Comparison of ENCODE assay signal across 1 cellular context in the genomic region with DNA sequence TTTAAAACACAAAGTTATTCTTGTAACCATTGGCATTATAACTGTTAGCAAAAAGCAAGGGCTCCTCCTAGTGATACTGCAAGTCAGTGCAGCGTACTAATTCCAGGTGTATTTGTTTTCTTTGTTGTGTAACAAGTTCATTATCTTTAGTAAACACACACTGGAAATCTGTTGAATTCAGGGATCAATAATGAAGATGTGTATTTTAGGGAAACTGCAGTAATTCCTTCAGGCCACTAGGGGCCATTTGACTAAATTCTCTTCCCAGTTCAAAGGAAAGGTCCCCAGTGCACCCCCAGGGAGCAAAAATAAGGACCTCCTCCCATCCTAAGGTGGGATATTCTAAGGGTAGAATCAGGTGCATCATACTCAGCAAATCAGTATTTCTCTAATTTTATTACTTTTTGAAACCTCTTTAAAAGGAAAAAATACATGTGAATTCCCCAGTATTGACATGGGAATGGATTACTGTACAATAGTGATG.
TF ChIP-seq lines count a peak whose summit lies in the region.

No MANE protein-coding gene starts in this region.

TF ChIP-seq in HepG2, 621 proteins besides CTCF, POLR2A, EP300 and RAD21 (continued from another document and continues in another):
- TF ChIP-seq, protein P1, sequence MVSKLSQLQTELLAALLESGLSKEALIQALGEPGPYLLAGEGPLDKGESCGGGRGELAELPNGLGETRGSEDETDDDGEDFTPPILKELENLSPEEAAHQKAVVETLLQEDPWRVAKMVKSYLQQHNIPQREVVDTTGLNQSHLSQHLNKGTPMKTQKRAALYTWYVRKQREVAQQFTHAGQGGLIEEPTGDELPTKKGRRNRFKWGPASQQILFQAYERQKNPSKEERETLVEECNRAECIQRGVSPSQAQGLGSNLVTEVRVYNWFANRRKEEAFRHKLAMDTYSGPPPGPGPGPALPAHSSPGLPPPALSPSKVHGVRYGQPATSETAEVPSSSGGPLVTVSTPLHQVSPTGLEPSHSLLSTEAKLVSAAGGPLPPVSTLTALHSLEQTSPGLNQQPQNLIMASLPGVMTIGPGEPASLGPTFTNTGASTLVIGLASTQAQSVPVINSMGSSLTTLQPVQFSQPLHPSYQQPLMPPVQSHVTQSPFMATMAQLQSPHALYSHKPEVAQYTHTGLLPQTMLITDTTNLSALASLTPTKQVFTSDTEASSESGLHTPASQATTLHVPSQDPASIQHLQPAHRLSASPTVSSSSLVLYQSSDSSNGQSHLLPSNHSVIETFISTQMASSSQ (IDR thresholded peaks at IDR 0.05; ENCODE audit: low read depth) = 0 out of 2 replicates have a peak, but pooled peaks have one; percentile 17
- TF ChIP-seq, protein P1 (CRISPR knock-in tag; IDR thresholded peaks at IDR 0.05; ENCODE audit: borderline replicate concordance) = no peak
- TF ChIP-seq ZNF605 (CRISPR knock-in tag; IDR thresholded peaks at IDR 0.05) (no peak), ZMYM3 (CRISPR knock-in tag; IDR thresholded peaks at IDR 0.05) (peak; percentile 19; the same call in 1 of the 2 replicates), ZNF792 (CRISPR knock-in tag; IDR thresholded peaks at IDR 0.05) (peak; percentile 34; the same call in 1 of the 2 replicates), ASH2L (IDR thresholded peaks at IDR 0.05; ENCODE audit: insufficient read length, low read depth, low read length) (peak; percentile 24), RCOR2 (CRISPR knock-in tag; IDR thresholded peaks at IDR 0.05) (peak; percentile 63; the same call in 1 of the 2 replicates), SATB2 (CRISPR knock-in tag; IDR thresholded peaks at IDR 0.05) (0 out of 2 replicates have a peak, but pooled peaks have one; percentile 35), MIXL1 (CRISPR knock-in tag; IDR thresholded peaks at IDR 0.05) (peak; percentile 99), ATF1 (CRISPR knock-in tag; IDR thresholded peaks at IDR 0.05) (no peak), ISL2 (CRISPR knock-in tag; IDR thresholded peaks at IDR 0.05) (peak; percentile 64; the same call in 1 of the 2 replicates), KDM3A (CRISPR knock-in tag; IDR thresholded peaks at IDR 0.05; ENCODE audit: low read depth) (peak; percentile 83), ZSCAN9 (CRISPR knock-in tag; IDR thresholded peaks at IDR 0.05; ENCODE audit: borderline replicate concordance) (peak; percentile 53), MAFF (IDR thresholded peaks at IDR 0.05; ENCODE audit: low read depth, low read length) (no peak), SOX13 (IDR thresholded peaks at IDR 0.05) (no peak; the same call in 1 of the 2 replicates), SOX13 (CRISPR knock-in tag; conservative IDR thresholded peaks at IDR 0.05 in 1 of 2, IDR thresholded peaks at IDR 0.05 in 1 of 2) (peak in 1 of 2 experiments; percentile 85; a peak in 2 of 4 replicates), KMT2B (CRISPR knock-in tag; IDR thresholded peaks at IDR 0.05) (peak; percentile 67), ZFP36L1 (CRISPR knock-in tag; IDR thresholded peaks at IDR 0.05) (0 out of 2 replicates have a peak, but pooled peaks have one; percentile 42), ZNF264 (CRISPR knock-in tag; IDR thresholded peaks at IDR 0.05) (0 out of 2 replicates have a peak, but pooled peaks have one; percentile 30)
- TF ChIP-seq, protein P2, sequence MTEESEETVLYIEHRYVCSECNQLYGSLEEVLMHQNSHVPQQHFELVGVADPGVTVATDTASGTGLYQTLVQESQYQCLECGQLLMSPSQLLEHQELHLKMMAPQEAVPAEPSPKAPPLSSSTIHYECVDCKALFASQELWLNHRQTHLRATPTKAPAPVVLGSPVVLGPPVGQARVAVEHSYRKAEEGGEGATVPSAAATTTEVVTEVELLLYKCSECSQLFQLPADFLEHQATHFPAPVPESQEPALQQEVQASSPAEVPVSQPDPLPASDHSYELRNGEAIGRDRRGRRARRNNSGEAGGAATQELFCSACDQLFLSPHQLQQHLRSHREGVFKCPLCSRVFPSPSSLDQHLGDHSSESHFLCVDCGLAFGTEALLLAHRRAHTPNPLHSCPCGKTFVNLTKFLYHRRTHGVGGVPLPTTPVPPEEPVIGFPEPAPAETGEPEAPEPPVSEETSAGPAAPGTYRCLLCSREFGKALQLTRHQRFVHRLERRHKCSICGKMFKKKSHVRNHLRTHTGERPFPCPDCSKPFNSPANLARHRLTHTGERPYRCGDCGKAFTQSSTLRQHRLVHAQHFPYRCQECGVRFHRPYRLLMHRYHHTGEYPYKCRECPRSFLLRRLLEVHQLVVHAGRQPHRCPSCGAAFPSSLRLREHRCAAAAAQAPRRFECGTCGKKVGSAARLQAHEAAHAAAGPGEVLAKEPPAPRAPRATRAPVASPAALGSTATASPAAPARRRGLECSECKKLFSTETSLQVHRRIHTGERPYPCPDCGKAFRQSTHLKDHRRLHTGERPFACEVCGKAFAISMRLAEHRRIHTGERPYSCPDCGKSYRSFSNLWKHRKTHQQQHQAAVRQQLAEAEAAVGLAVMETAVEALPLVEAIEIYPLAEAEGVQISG (CRISPR knock-in tag; IDR thresholded peaks at IDR 0.05) = peak; percentile 37; the same call in 1 of the 2 replicates
- TF ChIP-seq, protein P3, sequence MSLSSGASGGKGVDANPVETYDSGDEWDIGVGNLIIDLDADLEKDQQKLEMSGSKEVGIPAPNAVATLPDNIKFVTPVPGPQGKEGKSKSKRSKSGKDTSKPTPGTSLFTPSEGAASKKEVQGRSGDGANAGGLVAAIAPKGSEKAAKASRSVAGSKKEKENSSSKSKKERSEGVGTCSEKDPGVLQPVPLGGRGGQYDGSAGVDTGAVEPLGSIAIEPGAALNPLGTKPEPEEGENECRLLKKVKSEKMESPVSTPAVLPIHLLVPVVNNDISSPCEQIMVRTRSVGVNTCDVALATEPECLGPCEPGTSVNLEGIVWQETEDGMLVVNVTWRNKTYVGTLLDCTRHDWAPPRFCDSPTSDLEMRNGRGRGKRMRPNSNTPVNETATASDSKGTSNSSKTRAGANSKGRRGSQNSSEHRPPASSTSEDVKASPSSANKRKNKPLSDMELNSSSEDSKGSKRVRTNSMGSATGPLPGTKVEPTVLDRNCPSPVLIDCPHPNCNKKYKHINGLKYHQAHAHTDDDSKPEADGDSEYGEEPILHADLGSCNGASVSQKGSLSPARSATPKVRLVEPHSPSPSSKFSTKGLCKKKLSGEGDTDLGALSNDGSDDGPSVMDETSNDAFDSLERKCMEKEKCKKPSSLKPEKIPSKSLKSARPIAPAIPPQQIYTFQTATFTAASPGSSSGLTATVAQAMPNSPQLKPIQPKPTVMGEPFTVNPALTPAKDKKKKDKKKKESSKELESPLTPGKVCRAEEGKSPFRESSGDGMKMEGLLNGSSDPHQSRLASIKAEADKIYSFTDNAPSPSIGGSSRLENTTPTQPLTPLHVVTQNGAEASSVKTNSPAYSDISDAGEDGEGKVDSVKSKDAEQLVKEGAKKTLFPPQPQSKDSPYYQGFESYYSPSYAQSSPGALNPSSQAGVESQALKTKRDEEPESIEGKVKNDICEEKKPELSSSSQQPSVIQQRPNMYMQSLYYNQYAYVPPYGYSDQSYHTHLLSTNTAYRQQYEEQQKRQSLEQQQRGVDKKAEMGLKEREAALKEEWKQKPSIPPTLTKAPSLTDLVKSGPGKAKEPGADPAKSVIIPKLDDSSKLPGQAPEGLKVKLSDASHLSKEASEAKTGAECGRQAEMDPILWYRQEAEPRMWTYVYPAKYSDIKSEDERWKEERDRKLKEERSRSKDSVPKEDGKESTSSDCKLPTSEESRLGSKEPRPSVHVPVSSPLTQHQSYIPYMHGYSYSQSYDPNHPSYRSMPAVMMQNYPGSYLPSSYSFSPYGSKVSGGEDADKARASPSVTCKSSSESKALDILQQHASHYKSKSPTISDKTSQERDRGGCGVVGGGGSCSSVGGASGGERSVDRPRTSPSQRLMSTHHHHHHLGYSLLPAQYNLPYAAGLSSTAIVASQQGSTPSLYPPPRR (CRISPR knock-in tag; IDR thresholded peaks at IDR 0.05; ENCODE audit: borderline replicate concordance) = peak; percentile 60; the same call in 1 of the 2 replicates
- TF ChIP-seq, protein P4, sequence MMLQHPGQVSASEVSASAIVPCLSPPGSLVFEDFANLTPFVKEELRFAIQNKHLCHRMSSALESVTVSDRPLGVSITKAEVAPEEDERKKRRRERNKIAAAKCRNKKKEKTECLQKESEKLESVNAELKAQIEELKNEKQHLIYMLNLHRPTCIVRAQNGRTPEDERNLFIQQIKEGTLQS (CRISPR knock-in tag; IDR thresholded peaks at IDR 0.05) = no peak
- TF ChIP-seq, protein P5, sequence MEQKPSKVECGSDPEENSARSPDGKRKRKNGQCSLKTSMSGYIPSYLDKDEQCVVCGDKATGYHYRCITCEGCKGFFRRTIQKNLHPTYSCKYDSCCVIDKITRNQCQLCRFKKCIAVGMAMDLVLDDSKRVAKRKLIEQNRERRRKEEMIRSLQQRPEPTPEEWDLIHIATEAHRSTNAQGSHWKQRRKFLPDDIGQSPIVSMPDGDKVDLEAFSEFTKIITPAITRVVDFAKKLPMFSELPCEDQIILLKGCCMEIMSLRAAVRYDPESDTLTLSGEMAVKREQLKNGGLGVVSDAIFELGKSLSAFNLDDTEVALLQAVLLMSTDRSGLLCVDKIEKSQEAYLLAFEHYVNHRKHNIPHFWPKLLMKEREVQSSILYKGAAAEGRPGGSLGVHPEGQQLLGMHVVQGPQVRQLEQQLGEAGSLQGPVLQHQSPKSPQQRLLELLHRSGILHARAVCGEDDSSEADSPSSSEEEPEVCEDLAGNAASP (CRISPR knock-in tag; IDR thresholded peaks at IDR 0.05; ENCODE audit: borderline replicate concordance) = peak; percentile 68; the same call in 1 of the 2 replicates
- TF ChIP-seq, protein P6, sequence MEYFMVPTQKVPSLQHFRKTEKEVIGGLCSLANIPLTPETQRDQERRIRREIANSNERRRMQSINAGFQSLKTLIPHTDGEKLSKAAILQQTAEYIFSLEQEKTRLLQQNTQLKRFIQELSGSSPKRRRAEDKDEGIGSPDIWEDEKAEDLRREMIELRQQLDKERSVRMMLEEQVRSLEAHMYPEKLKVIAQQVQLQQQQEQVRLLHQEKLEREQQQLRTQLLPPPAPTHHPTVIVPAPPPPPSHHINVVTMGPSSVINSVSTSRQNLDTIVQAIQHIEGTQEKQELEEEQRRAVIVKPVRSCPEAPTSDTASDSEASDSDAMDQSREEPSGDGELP (IDR thresholded peaks at IDR 0.05; ENCODE audit: borderline replicate concordance, low read depth) = peak; percentile 68
- TF ChIP-seq, protein P7, sequence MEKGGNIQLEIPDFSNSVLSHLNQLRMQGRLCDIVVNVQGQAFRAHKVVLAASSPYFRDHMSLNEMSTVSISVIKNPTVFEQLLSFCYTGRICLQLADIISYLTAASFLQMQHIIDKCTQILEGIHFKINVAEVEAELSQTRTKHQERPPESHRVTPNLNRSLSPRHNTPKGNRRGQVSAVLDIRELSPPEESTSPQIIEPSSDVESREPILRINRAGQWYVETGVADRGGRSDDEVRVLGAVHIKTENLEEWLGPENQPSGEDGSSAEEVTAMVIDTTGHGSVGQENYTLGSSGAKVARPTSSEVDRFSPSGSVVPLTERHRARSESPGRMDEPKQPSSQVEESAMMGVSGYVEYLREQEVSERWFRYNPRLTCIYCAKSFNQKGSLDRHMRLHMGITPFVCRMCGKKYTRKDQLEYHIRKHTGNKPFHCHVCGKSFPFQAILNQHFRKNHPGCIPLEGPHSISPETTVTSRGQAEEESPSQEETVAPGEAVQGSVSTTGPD (CRISPR knock-in tag; IDR thresholded peaks at IDR 0.05) = no peak
- TF ChIP-seq, protein P8, sequence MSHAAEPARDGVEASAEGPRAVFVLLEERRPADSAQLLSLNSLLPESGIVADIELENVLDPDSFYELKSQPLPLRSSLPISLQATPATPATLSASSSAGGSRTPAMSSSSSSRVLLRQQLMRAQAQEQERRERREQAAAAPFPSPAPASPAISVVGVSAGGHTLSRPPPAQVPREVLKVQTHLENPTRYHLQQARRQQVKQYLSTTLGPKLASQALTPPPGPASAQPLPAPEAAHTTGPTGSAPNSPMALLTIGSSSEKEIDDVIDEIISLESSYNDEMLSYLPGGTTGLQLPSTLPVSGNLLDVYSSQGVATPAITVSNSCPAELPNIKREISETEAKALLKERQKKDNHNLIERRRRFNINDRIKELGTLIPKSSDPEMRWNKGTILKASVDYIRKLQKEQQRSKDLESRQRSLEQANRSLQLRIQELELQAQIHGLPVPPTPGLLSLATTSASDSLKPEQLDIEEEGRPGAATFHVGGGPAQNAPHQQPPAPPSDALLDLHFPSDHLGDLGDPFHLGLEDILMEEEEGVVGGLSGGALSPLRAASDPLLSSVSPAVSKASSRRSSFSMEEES (CRISPR knock-in tag; IDR thresholded peaks at IDR 0.05) = 0 out of 2 replicates have a peak, but pooled peaks have one; percentile 12
